ENCODE assay signal across 9 cellular contexts in the genomic region with DNA sequence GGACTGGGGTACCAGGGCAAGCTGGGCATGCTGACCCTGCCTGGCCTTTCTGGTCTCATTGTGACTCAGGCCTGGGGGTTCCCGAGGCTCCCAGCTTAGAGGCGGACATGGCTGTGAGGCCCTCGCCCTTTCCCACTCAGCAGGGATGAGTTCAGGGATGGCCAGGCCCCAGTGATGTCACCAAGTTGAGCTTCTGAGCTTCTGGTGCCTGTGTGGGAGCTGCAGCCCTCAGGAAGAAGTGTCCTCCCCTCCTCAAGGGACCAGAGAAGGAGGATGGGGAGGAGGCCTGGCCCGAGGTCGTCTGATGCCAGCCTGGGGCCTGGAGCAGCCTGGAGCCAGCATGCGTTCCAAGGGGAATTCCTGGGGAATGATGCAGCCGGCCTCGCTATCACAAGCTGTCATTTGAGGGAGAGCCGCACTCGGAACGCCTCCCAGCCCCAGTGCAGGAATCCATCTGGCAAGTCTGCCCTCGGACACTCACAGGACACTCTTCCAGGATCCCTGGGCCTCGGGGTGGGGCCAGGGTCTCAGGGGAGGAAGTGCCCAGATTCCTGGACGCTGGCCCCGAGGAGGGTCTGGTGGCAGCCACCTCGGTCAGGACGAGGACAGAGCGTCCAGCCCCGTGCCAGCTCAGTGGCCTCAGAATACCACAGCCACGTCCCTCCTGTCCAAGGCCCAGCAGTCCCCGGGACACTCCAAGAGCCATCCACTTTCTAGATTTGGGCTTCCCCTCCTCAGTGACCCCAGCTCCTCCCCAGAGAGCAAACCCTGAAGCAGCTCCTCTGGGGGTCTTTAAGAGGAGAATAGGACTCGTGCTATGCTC.
DNase-seq lines count a peak whose midpoint lies in the region; ATAC-seq and TF ChIP-seq lines count a peak whose summit lies in the region.
"Had no signal": no experiment of that assay in that cellular context is flagged by ENCODE, and none has a peak within 500 bp of the region (broad histone marks: within the 10 kb centered on the region; RNA-seq: fewer than 3 reads in every experiment).

No MANE protein-coding gene starts in this region.

- intact Hi-C loops in PC-3 (cut with micrococcal nuclease): loop anchor here (5.0 kb wide), 1 partner anchor 142 kb away; no protein-coding TSS in a partner anchor

- CTCF ChIA-PET in PC-3 (lab: Charles Lee): no interaction called here

- H3K4me1 ChIP-seq in PC-3 (ENCODE audit: insufficient read depth, low read length) (peaks cover 30% of the 10 kb centered on the region), fibroblast of lung (ENCODE audit: control insufficient read depth, extremely low read depth, insufficient read depth, low read length) (peaks cover 35% of the 10 kb centered on the region)

- in situ Hi-C loops in ACHN (cut with HindIII; ENCODE audit: low pct_ligation_motif_present, low pct_unique_long_range_greater_than_20kb, low sequenced_read_pairs): no loop called here

- H2AFZ ChIP-seq in PC-3 (ENCODE audit: low read length): no peak overlapping the region
- peak overlapping the region; percentile 29 for H2AFZ ChIP-seq in fibroblast of lung (ENCODE audit: low read length)

- no peaks in the 10 kb centered on the region for H3F3A ChIP-seq in PC-3 (ENCODE audit: low read length, unreplicated experiment)

- DNase-seq in ACHN: peak; percentile 86
- peak; percentile 65 for DNase-seq in PC-3
- DNase-seq in fibroblast of lung (ENCODE audit: low read depth in 2 of 2): peak; percentile 86 to 95
- peak; percentile 98 for DNase-seq in myocyte (ENCODE audit: low read depth)
- DNase-seq in D341Med (ENCODE audit: low spot score): no peak
- DNase-seq: activated T-cell treated with anti-CD3 and anti-CD28 coated beads, Interleukin-2, amount 50 U/mL, for 48 hours had no signal

- no peaks in the 10 kb centered on the region for H3K9me2 ChIP-seq in PC-3 (replicated peaks; ENCODE audit: low read length)

- H3K27me3 ChIP-seq in PC-3 (ENCODE audit: low read length) (no peaks in the 10 kb centered on the region), fibroblast of lung (ENCODE audit: control insufficient read depth, insufficient read depth, low read length) (no peaks in the 10 kb centered on the region)

- peak; percentile 6; the same call in 1 of the 2 replicates for ATAC-seq in PC-3
- ATAC-seq in HG03520 (IDR thresholded peaks at IDR 0.05; ENCODE audit: unreplicated experiment): no peak
- ATAC-seq in HG02970 (IDR thresholded peaks at IDR 0.05; ENCODE audit: low FRiP score, unreplicated experiment): no peak
- no peak for ATAC-seq in HG03460 (IDR thresholded peaks at IDR 0.05; ENCODE audit: unreplicated experiment)

- no peak overlapping the region for H3K4me2 ChIP-seq in PC-3 (ENCODE audit: low read length)
- peak overlapping the region; percentile 25 for H3K4me2 ChIP-seq in fibroblast of lung (ENCODE audit: extremely low read depth, insufficient read depth, low read length)

- no peaks in the 10 kb centered on the region for H3K79me2 ChIP-seq in PC-3 (ENCODE audit: low read length)
- H3K79me2 ChIP-seq in fibroblast of lung (ENCODE audit: control insufficient read depth, insufficient read depth, low read length): no peaks in the 10 kb centered on the region

- H3K9ac ChIP-seq in PC-3 (ENCODE audit: low read length) (no peak overlapping the region), fibroblast of lung (ENCODE audit: insufficient read depth, low read length) (peak overlapping the region; percentile 55)

- BruUV-seq in PC-3 (replicated peaks; lab: Mats Ljungman, UMichigan): no TSS peak

- H4K20me1 ChIP-seq in PC-3 (ENCODE audit: low read length) (no peaks in the 10 kb centered on the region), fibroblast of lung (ENCODE audit: control insufficient read depth, extremely low read depth, insufficient read depth, low read length) (no peaks in the 10 kb centered on the region)

- H3K4me3 ChIP-seq in PC-3 (ENCODE audit: low read length): no peak overlapping the region
- H3K4me3 ChIP-seq in fibroblast of lung (replicated peaks in 1 of 4; ENCODE audit: control extremely low read depth in 1 of 4, insufficient read depth in 1 of 4, low read depth in 3 of 4, low read length in 4 of 4): no peak overlapping the region

- POLR2A ChIA-PET in PC-3 (lab: Charles Lee; ENCODE audit: unreplicated experiment): interaction anchor here (0.6 kb wide), 1 partner anchor 186 kb away, joined by 9 read pairs; no protein-coding TSS in a partner anchor

- no peak for TF ChIP-seq CTCF in PC-3 (conservative IDR thresholded peaks at IDR 0.05; ENCODE audit: low read depth, low read length)
- no peak for TF ChIP-seq CTCF in fibroblast of lung (conservative IDR thresholded peaks at IDR 0.05 in 1 of 2, IDR thresholded peaks at IDR 0.05 in 1 of 2; ENCODE audit: low read depth in 1 of 2, low read length in 2 of 2)

- H3K27ac ChIP-seq in PC-3 (ENCODE audit: low read length): no peak overlapping the region
- peak overlapping the region; percentile 95 for H3K27ac ChIP-seq in fibroblast of lung (ENCODE audit: insufficient read depth, low read length)

- H3K9me3 ChIP-seq in PC-3 (ENCODE audit: low read length) (no peaks in the 10 kb centered on the region), fibroblast of lung (ENCODE audit: control insufficient read depth, insufficient read depth, low read depth, low read length) (no peaks in the 10 kb centered on the region)

- H3K36me3 ChIP-seq in PC-3 (ENCODE audit: low read depth, low read length): no peaks in the 10 kb centered on the region
- no peaks in the 10 kb centered on the region for H3K36me3 ChIP-seq in fibroblast of lung (ENCODE audit: control insufficient read depth, insufficient read depth, low read length)
